In the genomic region with DNA sequence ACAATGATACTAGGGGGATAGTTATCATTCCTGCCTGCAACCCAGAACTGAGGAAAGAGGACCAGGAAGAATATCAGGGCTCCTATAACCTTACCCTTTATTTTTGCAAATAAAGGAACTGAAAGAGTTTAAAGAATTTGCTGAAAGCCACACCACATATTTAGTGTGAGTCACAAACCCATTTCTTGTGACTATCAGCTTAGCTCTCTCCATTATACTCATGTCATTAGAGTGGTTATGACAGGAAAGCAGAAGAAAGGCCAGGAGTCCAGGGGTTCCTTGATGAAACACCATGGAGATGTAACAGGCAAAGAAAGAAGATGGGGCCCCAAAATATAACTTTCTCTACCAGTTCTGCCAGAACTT, we compare ENCODE assay signal across 8 cellular contexts.
A peak's percentile ranks its signal among the peaks of the same experiment; 100 is the strongest.
DNase-seq lines count a peak whose midpoint lies in the region; ATAC-seq lines count a peak whose summit lies in the region.

No MANE protein-coding gene starts in this region.

- no peaks in the 10 kb centered on the region for H3K36me3 ChIP-seq in GM23248 (ENCODE audit: low read depth)

- no peak overlapping the region for H3K4me2 ChIP-seq in GM23248 (ENCODE audit: unreplicated experiment)

- no peaks in the 10 kb centered on the region for H3K4me1 ChIP-seq in GM23248 (ENCODE audit: insufficient read depth)

- peak; percentile 1 for DNase-seq in GM23248
- DNase-seq in Kasumi-1 (lab: John Stamatoyannopoulos, UW) = peak; percentile 59 to 65
- DNase-seq in kidney tubule cell (ENCODE audit: low spot score) = peak; percentile 20
- DNase-seq in putamen (ENCODE audit: low spot score) = no peak
- no peak for DNase-seq in foreskin melanocyte
- no peak for DNase-seq in cortex of kidney (lab: John Stamatoyannopoulos, UW)
- no peak for DNase-seq in DMS153 treated with DMSO at 0.1 percent for 48 hours (lab: John Stamatoyannopoulos, UW; ENCODE audit: unreplicated experiment)

- H3K9ac ChIP-seq in GM23248 = no peak overlapping the region

- H2AFZ ChIP-seq in GM23248 = no peak overlapping the region

- no peaks in the 10 kb centered on the region for H3K9me2 ChIP-seq in GM23248 (ENCODE audit: insufficient read depth)

- no peaks in the 10 kb centered on the region for H4K20me1 ChIP-seq in GM23248 (ENCODE audit: insufficient read depth)

- in situ Hi-C loops in GM23248 (cut with MboI) = no loop called here

- no peaks in the 10 kb centered on the region for H3K79me2 ChIP-seq in GM23248 (ENCODE audit: insufficient read depth)

- no peaks in the 10 kb centered on the region for H3K9me3 ChIP-seq in GM23248 (ENCODE audit: low read depth)

- no peaks in the 10 kb centered on the region for H3F3A ChIP-seq in GM23248 (ENCODE audit: insufficient read depth)

- no peak overlapping the region for H3K4me3 ChIP-seq in GM23248

- peak; percentile 51 for ATAC-seq in GM18520 (IDR thresholded peaks at IDR 0.05; ENCODE audit: unreplicated experiment)

- no peaks in the 10 kb centered on the region for H3K27me3 ChIP-seq in GM23248 (replicated peaks; ENCODE audit: insufficient read depth)

- no peak overlapping the region for H3K27ac ChIP-seq in GM23248

Comparison
In these comparisons a context has a peak if more than half of its experiments do, and no peak if none do; other contexts are left out.
1. DNase-seq: peak in GM23248 (single experiment), Kasumi-1 (2 of 2) and kidney tubule cell (single experiment); none in putamen (single experiment), foreskin melanocyte (single experiment), cortex of kidney (single experiment) and DMS153 treated with DMSO at 0.1 percent for 48 hours (single experiment).